Comparison of ENCODE assay signal across 1 cellular context in genomic region chr1:3899776-3900149, GRCh38.
TF ChIP-seq lines count a peak whose summit lies in the region.

No MANE protein-coding gene starts in this region.

TF ChIP-seq in K562, 482 proteins besides CTCF, POLR2A, EP300 and RAD21 (continued from another document and continues in another):
- TF ChIP-seq, protein P1, sequence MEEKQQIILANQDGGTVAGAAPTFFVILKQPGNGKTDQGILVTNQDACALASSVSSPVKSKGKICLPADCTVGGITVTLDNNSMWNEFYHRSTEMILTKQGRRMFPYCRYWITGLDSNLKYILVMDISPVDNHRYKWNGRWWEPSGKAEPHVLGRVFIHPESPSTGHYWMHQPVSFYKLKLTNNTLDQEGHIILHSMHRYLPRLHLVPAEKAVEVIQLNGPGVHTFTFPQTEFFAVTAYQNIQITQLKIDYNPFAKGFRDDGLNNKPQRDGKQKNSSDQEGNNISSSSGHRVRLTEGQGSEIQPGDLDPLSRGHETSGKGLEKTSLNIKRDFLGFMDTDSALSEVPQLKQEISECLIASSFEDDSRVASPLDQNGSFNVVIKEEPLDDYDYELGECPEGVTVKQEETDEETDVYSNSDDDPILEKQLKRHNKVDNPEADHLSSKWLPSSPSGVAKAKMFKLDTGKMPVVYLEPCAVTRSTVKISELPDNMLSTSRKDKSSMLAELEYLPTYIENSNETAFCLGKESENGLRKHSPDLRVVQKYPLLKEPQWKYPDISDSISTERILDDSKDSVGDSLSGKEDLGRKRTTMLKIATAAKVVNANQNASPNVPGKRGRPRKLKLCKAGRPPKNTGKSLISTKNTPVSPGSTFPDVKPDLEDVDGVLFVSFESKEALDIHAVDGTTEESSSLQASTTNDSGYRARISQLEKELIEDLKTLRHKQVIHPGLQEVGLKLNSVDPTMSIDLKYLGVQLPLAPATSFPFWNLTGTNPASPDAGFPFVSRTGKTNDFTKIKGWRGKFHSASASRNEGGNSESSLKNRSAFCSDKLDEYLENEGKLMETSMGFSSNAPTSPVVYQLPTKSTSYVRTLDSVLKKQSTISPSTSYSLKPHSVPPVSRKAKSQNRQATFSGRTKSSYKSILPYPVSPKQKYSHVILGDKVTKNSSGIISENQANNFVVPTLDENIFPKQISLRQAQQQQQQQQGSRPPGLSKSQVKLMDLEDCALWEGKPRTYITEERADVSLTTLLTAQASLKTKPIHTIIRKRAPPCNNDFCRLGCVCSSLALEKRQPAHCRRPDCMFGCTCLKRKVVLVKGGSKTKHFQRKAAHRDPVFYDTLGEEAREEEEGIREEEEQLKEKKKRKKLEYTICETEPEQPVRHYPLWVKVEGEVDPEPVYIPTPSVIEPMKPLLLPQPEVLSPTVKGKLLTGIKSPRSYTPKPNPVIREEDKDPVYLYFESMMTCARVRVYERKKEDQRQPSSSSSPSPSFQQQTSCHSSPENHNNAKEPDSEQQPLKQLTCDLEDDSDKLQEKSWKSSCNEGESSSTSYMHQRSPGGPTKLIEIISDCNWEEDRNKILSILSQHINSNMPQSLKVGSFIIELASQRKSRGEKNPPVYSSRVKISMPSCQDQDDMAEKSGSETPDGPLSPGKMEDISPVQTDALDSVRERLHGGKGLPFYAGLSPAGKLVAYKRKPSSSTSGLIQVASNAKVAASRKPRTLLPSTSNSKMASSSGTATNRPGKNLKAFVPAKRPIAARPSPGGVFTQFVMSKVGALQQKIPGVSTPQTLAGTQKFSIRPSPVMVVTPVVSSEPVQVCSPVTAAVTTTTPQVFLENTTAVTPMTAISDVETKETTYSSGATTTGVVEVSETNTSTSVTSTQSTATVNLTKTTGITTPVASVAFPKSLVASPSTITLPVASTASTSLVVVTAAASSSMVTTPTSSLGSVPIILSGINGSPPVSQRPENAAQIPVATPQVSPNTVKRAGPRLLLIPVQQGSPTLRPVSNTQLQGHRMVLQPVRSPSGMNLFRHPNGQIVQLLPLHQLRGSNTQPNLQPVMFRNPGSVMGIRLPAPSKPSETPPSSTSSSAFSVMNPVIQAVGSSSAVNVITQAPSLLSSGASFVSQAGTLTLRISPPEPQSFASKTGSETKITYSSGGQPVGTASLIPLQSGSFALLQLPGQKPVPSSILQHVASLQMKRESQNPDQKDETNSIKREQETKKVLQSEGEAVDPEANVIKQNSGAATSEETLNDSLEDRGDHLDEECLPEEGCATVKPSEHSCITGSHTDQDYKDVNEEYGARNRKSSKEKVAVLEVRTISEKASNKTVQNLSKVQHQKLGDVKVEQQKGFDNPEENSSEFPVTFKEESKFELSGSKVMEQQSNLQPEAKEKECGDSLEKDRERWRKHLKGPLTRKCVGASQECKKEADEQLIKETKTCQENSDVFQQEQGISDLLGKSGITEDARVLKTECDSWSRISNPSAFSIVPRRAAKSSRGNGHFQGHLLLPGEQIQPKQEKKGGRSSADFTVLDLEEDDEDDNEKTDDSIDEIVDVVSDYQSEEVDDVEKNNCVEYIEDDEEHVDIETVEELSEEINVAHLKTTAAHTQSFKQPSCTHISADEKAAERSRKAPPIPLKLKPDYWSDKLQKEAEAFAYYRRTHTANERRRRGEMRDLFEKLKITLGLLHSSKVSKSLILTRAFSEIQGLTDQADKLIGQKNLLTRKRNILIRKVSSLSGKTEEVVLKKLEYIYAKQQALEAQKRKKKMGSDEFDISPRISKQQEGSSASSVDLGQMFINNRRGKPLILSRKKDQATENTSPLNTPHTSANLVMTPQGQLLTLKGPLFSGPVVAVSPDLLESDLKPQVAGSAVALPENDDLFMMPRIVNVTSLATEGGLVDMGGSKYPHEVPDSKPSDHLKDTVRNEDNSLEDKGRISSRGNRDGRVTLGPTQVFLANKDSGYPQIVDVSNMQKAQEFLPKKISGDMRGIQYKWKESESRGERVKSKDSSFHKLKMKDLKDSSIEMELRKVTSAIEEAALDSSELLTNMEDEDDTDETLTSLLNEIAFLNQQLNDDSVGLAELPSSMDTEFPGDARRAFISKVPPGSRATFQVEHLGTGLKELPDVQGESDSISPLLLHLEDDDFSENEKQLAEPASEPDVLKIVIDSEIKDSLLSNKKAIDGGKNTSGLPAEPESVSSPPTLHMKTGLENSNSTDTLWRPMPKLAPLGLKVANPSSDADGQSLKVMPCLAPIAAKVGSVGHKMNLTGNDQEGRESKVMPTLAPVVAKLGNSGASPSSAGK (IDR thresholded peaks at IDR 0.05), result peak; percentile 53; the same call in 1 of the 2 replicates
- TF ChIP-seq ZNF274 (IDR thresholded peaks at IDR 0.05; ENCODE audit: borderline replicate concordance, low read depth, low read length) (no peak), MED1 (CRISPR knock-in tag; IDR thresholded peaks at IDR 0.05; ENCODE audit: borderline replicate concordance) (no peak), SIN3A (IDR thresholded peaks at IDR 0.05; ENCODE audit: borderline replicate concordance in 2 of 2, control insufficient read depth in 1 of 2, low read depth in 2 of 2, low read length in 2 of 2) (peak; percentile 76 to 81; a peak in 2 of 4 replicates), GATAD2B (IDR thresholded peaks at IDR 0.05; ENCODE audit: borderline replicate concordance) (no peak), CBFA2T3 (IDR thresholded peaks at IDR 0.05) (0 out of 2 replicates have a peak, but pooled peaks have one; percentile 21), KAT8 (IDR thresholded peaks at IDR 0.05; ENCODE audit: low read depth) (no peak), NCOR1 (IDR thresholded peaks at IDR 0.05) (no peak), ARHGAP35 (IDR thresholded peaks at IDR 0.05; ENCODE audit: partially characterized antibody) (no peak), TEAD4 (IDR thresholded peaks at IDR 0.05; ENCODE audit: low read length) (no peak), TEAD4 (CRISPR knock-in tag; IDR thresholded peaks at IDR 0.05; ENCODE audit: borderline replicate concordance) (no peak), SRSF7 (optimal IDR thresholded peaks at IDR 0.05; ENCODE audit: low read depth, low read length) (no peak), CHD2 (IDR thresholded peaks at IDR 0.05; ENCODE audit: low read depth, low read length) (no peak), NELFE (IDR thresholded peaks at IDR 0.05; ENCODE audit: insufficient read depth, insufficient read length) (no peak), GATAD2A (IDR thresholded peaks at IDR 0.05) (no peak), ZNF184 (CRISPR knock-in tag; IDR thresholded peaks at IDR 0.05) (no peak), LARP7 (IDR thresholded peaks at IDR 0.05) (no peak), HMG20A (CRISPR knock-in tag; conservative IDR thresholded peaks at IDR 0.05) (no peak), ZNF316 (IDR thresholded peaks at IDR 0.05) (peak; percentile 1; the same call in 1 of the 2 replicates), ESRRA (IDR thresholded peaks at IDR 0.05; ENCODE audit: borderline replicate concordance, low read depth) (no peak), ZNF23 (CRISPR knock-in tag; IDR thresholded peaks at IDR 0.05) (no peak), FOXP4 (CRISPR knock-in tag; IDR thresholded peaks at IDR 0.05; ENCODE audit: borderline replicate concordance) (no peak), NR2C1 (IDR thresholded peaks at IDR 0.05) (no peak), NR2C1 (tag; IDR thresholded peaks at IDR 0.05) (no peak), ZNF217 (CRISPR knock-in tag; IDR thresholded peaks at IDR 0.05) (no peak), ZFP91 (CRISPR knock-in tag; IDR thresholded peaks at IDR 0.05) (no peak)
- TF ChIP-seq, protein P2, sequence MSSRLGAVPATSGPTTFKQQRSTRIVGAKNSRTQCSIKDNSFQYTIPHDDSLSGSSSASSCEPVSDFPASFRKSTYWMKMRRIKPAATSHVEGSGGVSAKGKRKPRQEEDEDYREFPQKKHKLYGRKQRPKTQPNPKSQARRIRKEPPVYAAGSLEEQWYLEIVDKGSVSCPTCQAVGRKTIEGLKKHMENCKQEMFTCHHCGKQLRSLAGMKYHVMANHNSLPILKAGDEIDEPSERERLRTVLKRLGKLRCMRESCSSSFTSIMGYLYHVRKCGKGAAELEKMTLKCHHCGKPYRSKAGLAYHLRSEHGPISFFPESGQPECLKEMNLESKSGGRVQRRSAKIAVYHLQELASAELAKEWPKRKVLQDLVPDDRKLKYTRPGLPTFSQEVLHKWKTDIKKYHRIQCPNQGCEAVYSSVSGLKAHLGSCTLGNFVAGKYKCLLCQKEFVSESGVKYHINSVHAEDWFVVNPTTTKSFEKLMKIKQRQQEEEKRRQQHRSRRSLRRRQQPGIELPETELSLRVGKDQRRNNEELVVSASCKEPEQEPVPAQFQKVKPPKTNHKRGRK (tag; IDR thresholded peaks at IDR 0.05), result no peak
- TF ChIP-seq, protein P3, sequence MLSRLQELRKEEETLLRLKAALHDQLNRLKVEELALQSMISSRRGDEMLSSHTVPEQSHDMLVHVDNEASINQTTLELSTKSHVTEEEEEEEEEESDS (CRISPR knock-in tag; IDR thresholded peaks at IDR 0.05), result no peak
- TF ChIP-seq, protein P4, sequence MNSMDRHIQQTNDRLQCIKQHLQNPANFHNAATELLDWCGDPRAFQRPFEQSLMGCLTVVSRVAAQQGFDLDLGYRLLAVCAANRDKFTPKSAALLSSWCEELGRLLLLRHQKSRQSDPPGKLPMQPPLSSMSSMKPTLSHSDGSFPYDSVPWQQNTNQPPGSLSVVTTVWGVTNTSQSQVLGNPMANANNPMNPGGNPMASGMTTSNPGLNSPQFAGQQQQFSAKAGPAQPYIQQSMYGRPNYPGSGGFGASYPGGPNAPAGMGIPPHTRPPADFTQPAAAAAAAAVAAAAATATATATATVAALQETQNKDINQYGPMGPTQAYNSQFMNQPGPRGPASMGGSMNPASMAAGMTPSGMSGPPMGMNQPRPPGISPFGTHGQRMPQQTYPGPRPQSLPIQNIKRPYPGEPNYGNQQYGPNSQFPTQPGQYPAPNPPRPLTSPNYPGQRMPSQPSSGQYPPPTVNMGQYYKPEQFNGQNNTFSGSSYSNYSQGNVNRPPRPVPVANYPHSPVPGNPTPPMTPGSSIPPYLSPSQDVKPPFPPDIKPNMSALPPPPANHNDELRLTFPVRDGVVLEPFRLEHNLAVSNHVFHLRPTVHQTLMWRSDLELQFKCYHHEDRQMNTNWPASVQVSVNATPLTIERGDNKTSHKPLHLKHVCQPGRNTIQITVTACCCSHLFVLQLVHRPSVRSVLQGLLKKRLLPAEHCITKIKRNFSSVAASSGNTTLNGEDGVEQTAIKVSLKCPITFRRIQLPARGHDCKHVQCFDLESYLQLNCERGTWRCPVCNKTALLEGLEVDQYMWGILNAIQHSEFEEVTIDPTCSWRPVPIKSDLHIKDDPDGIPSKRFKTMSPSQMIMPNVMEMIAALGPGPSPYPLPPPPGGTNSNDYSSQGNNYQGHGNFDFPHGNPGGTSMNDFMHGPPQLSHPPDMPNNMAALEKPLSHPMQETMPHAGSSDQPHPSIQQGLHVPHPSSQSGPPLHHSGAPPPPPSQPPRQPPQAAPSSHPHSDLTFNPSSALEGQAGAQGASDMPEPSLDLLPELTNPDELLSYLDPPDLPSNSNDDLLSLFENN (IDR thresholded peaks at IDR 0.05; ENCODE audit: low read depth in 2 of 2, low read length in 2 of 2), result no peak
- TF ChIP-seq, protein P5, sequence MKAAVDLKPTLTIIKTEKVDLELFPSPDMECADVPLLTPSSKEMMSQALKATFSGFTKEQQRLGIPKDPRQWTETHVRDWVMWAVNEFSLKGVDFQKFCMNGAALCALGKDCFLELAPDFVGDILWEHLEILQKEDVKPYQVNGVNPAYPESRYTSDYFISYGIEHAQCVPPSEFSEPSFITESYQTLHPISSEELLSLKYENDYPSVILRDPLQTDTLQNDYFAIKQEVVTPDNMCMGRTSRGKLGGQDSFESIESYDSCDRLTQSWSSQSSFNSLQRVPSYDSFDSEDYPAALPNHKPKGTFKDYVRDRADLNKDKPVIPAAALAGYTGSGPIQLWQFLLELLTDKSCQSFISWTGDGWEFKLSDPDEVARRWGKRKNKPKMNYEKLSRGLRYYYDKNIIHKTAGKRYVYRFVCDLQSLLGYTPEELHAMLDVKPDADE (conservative IDR thresholded peaks at IDR 0.05; ENCODE audit: control insufficient read depth, low read depth, low read length), result no peak
- TF ChIP-seq, protein P6, sequence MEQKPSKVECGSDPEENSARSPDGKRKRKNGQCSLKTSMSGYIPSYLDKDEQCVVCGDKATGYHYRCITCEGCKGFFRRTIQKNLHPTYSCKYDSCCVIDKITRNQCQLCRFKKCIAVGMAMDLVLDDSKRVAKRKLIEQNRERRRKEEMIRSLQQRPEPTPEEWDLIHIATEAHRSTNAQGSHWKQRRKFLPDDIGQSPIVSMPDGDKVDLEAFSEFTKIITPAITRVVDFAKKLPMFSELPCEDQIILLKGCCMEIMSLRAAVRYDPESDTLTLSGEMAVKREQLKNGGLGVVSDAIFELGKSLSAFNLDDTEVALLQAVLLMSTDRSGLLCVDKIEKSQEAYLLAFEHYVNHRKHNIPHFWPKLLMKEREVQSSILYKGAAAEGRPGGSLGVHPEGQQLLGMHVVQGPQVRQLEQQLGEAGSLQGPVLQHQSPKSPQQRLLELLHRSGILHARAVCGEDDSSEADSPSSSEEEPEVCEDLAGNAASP (IDR thresholded peaks at IDR 0.05), result no peak
- TF ChIP-seq, protein P7, sequence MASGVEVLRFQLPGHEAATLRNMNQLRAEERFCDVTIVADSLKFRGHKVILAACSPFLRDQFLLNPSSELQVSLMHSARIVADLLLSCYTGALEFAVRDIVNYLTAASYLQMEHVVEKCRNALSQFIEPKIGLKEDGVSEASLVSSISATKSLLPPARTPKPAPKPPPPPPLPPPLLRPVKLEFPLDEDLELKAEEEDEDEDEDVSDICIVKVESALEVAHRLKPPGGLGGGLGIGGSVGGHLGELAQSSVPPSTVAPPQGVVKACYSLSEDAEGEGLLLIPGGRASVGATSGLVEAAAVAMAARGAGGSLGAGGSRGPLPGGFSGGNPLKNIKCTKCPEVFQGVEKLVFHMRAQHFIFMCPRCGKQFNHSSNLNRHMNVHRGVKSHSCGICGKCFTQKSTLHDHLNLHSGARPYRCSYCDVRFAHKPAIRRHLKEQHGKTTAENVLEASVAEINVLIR (CRISPR knock-in tag; IDR thresholded peaks at IDR 0.05), result no peak
